22 cellular contexts compared by ENCODE assay signal in genomic region chr6:73182021-73182607, GRCh38. TPM values are rescaled to one million over a fixed set of nuclear protein-coding genes. Genes with fewer than 3 reads are reported as not detected.
A peak's percentile ranks its signal among the peaks of the same experiment; 100 is the strongest.
DNase-seq lines count a peak whose midpoint lies in the region; ATAC-seq and TF ChIP-seq lines count a peak whose summit lies in the region.
"Had no signal": no experiment of that assay in that cellular context is flagged by ENCODE, and none has a peak within 500 bp of the region (broad histone marks: within the 10 kb centered on the region; RNA-seq: fewer than 3 reads in every experiment).

No MANE protein-coding gene starts in this region.

- H3K9me3 ChIP-seq in neural progenitor cell (ENCODE audit: low read depth): no peaks in the 10 kb centered on the region
- H3K9me3 ChIP-seq: A549, mucosa of descending colon had no signal

- TF ChIP-seq POLR2A in GM18505 (IDR thresholded peaks at IDR 0.05; ENCODE audit: borderline replicate concordance, extremely low read depth, insufficient read depth, insufficient read length): no peak

- ATAC-seq in GM18511 (IDR thresholded peaks at IDR 0.05; ENCODE audit: unreplicated experiment): peak; percentile 39
- ATAC-seq in GM21423 (IDR thresholded peaks at IDR 0.05; ENCODE audit: unreplicated experiment): peak; percentile 37
- ATAC-seq in HG02938 (IDR thresholded peaks at IDR 0.05; ENCODE audit: unreplicated experiment): peak; percentile 65
- ATAC-seq in HG03558 (IDR thresholded peaks at IDR 0.05; ENCODE audit: extremely low read depth, unreplicated experiment): peak; percentile 30
- ATAC-seq in omental fat pad (ENCODE audit: low FRiP score): no peak
- no peak for ATAC-seq in GM18505 (IDR thresholded peaks at IDR 0.05; ENCODE audit: unreplicated experiment)
- ATAC-seq: esophagus mucosa, left ventricle myocardium superior, mucosa of descending colon had no signal

- peaks cover 14% of the 10 kb centered on the region for H3K4me1 Mint-ChIP-seq in neural progenitor cell
- H3K4me1 Mint-ChIP-seq: central memory CD8-positive, alpha-beta T cell had no signal

- H3K27ac Mint-ChIP-seq in neural progenitor cell: no peak overlapping the region

- no peaks in the 10 kb centered on the region for H3K36me3 ChIP-seq in neural progenitor cell

- no peak overlapping the region for H3K4me3 Mint-ChIP-seq in neural progenitor cell
- H3K4me3 Mint-ChIP-seq: central memory CD8-positive, alpha-beta T cell had no signal

- no peaks in the 10 kb centered on the region for H3F3A ChIP-seq in neural progenitor cell (ENCODE audit: low read depth)

- DNase-seq in neural progenitor cell (ENCODE audit: low spot score) (no peak), omental fat pad (ENCODE audit: low spot score) (no peak)
- DNase-seq in activated T-cell treated with anti-CD3 and anti-CD28 coated beads, Interleukin-2, amount 50 U/mL, for 48 hours: no peak
- DNase-seq: activated CD4-positive, alpha-beta T cell treated with anti-CD3 and anti-CD28 coated beads for 48 hours; activated CD8-positive, alpha-beta memory T cell treated with anti-CD3 and anti-CD28 coated beads, Interleukin-2, amount 50 U/mL, for 48 hours; anterior cingulate cortex; C1 segment of cervical spinal cord; DMS 273 treated with DMSO at 0.1 percent for 48 hours; GF-D8; GM23248; left ventricle myocardium superior; mucosa of descending colon; NCI-H2029 treated with DMSO at 0.1 percent for 48 hours had no signal

- no peaks in the 10 kb centered on the region for H3K27me3 Mint-ChIP-seq in neural progenitor cell (ENCODE audit: insufficient read depth, low read depth)
- H3K27me3 Mint-ChIP-seq: central memory CD8-positive, alpha-beta T cell had no signal

- H3K9ac ChIP-seq in neural progenitor cell: no peak overlapping the region
- H3K9ac ChIP-seq: GM23248 had no signal

- no peak overlapping the region for H3K4me2 ChIP-seq in neural progenitor cell
- H3K4me2 ChIP-seq: A549 had no signal

- H3K27ac ChIP-seq in neural progenitor cell: no peak overlapping the region
- H3K27ac ChIP-seq: A549, GM23248 had no signal

- no peaks in the 10 kb centered on the region for H3K79me2 ChIP-seq in neural progenitor cell (ENCODE audit: low read depth)

- no peaks in the 10 kb centered on the region for H4K20me1 ChIP-seq in neural progenitor cell (ENCODE audit: low read depth)

- H2AFZ ChIP-seq in neural progenitor cell (replicated peaks): no peak overlapping the region
- H2AFZ ChIP-seq: GM23248 had no signal

- no peak overlapping the region for H3K4me3 ChIP-seq in neural progenitor cell
- H3K4me3 ChIP-seq: A549, GM23248, mucosa of descending colon had no signal

- H3K4me1 ChIP-seq in neural progenitor cell: no peaks in the 10 kb centered on the region
- H3K4me1 ChIP-seq: A549 had no signal

- H3K27me3 ChIP-seq in neural progenitor cell: no peaks in the 10 kb centered on the region

- no peaks in the 10 kb centered on the region for H3K36me3 Mint-ChIP-seq in neural progenitor cell

- no peaks in the 10 kb centered on the region for H3K9me3 Mint-ChIP-seq in neural progenitor cell
- H3K9me3 Mint-ChIP-seq: central memory CD8-positive, alpha-beta T cell had no signal

- TF ChIP-seq CTCF in neural progenitor cell (IDR thresholded peaks at IDR 0.05) (no peak), omental fat pad (IDR thresholded peaks at IDR 0.05) (no peak)

RNA-seq across cellular contexts. Expression of gene KHDC1L, which starts 43.2 kb away (rescaled TPM):
- total RNA-seq in neural progenitor cell (ENCODE audit: low replicate concordance): 1.9 and 2.1 TPM in 2 replicates
- total RNA-seq in omental fat pad: not detected
- total RNA-seq: GM23248, left ventricle myocardium superior, mucosa of descending colon, NCI-H460 had no signal

Comparison
In these comparisons a context has a peak if more than half of its experiments do, and no peak if none do; other contexts are left out.
1. ATAC-seq: peak in GM18511 (single experiment), GM21423 (single experiment), HG02938 (single experiment) and HG03558 (single experiment); none in omental fat pad (single experiment) and GM18505 (single experiment).